ENCODE assay signal across 8 cellular contexts in the genomic region with DNA sequence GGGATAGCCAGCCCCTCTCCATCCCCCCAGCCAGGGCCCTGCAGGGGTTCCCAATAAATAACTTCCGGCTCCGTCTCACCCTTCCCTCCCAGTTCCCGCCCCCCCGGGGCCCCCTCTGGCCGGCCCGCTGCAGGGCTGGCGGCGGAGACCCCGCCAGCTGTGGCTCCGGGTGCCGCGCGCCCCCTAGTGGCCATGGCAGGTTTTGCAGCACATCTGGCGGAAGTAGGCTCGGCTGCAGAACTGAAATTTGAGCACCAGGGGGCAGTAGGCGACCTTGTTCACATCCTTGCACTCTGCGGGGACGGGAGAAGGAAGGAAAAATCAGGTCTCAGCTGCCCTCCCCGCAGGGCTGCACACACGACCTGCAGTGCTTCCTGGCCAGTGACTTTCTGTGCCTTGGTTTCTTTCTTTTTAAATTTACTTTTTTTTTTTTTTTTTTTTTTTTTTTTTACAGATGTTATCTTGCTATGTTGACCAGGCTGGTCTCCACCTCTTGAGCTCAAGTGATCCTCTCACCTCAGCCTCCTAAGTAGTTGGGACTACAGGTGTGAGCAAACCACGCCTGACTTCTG. TPM values are rescaled to one million over a fixed set of nuclear protein-coding genes. Genes with fewer than 3 reads are reported as not detected.
A peak's percentile ranks its signal among the peaks of the same experiment; 100 is the strongest.
DNase-seq lines count a peak whose midpoint lies in the region; ATAC-seq, FAIRE-seq and TF ChIP-seq lines count a peak whose summit lies in the region.

No MANE protein-coding gene starts in this region.

- H4K20me1 ChIP-seq in mammary epithelial cell (ENCODE audit: insufficient read depth, low read length) = no peaks in the 10 kb centered on the region

- TF ChIP-seq CTCF in AG09319 (IDR thresholded peaks at IDR 0.05; ENCODE audit: low read depth, low read length) = peak; percentile 93
- peak; percentile 95 for TF ChIP-seq CTCF in activated B cell treated with CpG ODN at 0.5 μM for 24 hours (IDR thresholded peaks at IDR 0.05)
- peak; percentile 97 to 99 for TF ChIP-seq CTCF in mammary epithelial cell (conservative IDR thresholded peaks at IDR 0.05 in 1 of 2, IDR thresholded peaks at IDR 0.05 in 1 of 2; ENCODE audit: extremely low read depth in 1 of 2, insufficient read depth in 1 of 2, low read depth in 1 of 2, low read length in 2 of 2)
- peak; percentile 97 for TF ChIP-seq CTCF in kidney (IDR thresholded peaks at IDR 0.05; ENCODE audit: borderline replicate concordance, extremely low read depth, insufficient read depth)

- dilution Hi-C loops in mammary epithelial cell (cut with HindIII; ENCODE audit: low sequenced_read_pairs) = no loop called here

- ATAC-seq in GM18909 (IDR thresholded peaks at IDR 0.05; ENCODE audit: poor library complexity, unreplicated experiment) (peak; percentile 65), activated B cell treated with CpG ODN at 0.5 μM for 24 hours (ENCODE audit: low read depth) (peak; percentile 73), GM19455 (IDR thresholded peaks at IDR 0.05; ENCODE audit: unreplicated experiment) (no peak)

- H3K4me2 ChIP-seq in mammary epithelial cell (ENCODE audit: insufficient read depth, low read depth, low read length) = no peak overlapping the region

- FAIRE-seq in kidney (lab: Jason Lieb, UNC) = no peak

- H3K79me2 ChIP-seq in mammary epithelial cell (ENCODE audit: insufficient read depth, low read length) = no peaks in the 10 kb centered on the region

- no peak overlapping the region for H3K4me3 Mint-ChIP-seq in activated B cell treated with CpG ODN at 0.5 μM for 24 hours

- H3K9ac ChIP-seq in mammary epithelial cell (ENCODE audit: insufficient read depth, low read length) (no peak overlapping the region), kidney (ENCODE audit: low read length in 2 of 2) (no peak overlapping the region)

- no peak overlapping the region for H3K4me3 ChIP-seq in mammary epithelial cell (replicated peaks in 1 of 3; ENCODE audit: insufficient read depth in 1 of 3, low read depth in 2 of 3, low read length in 3 of 3)
- H3K4me3 ChIP-seq in kidney (ENCODE audit: low read length in 2 of 2) = no peak overlapping the region

- peak; percentile 38 for DNase-seq in AG09319 (ENCODE audit: extremely low read depth, low read depth)
- DNase-seq in NCI-H2107 (lab: John Stamatoyannopoulos, UW) = peak; percentile 53
- DNase-seq in activated B cell treated with CpG ODN at 0.5 μM for 24 hours = peak; percentile 81
- DNase-seq in mammary epithelial cell = peak; percentile 42
- DNase-seq in kidney = peak; percentile 90
- DNase-seq in stimulated activated CD4-positive, alpha-beta T cell treated with anti-CD3 and anti-CD28 coated beads, Interleukin-2, amount 100 ng/mL, for 48 hours = peak; percentile 89 to 92

- H3K27ac Mint-ChIP-seq in activated B cell treated with CpG ODN at 0.5 μM for 24 hours = no peak overlapping the region

- no peak overlapping the region for H3K27ac ChIP-seq in mammary epithelial cell (ENCODE audit: insufficient read depth, low read depth, low read length)
- no peak overlapping the region for H3K27ac ChIP-seq in kidney (ENCODE audit: low read depth in 2 of 2, low read length in 2 of 2)

- POLR2A ChIA-PET in activated B cell treated with CpG ODN at 0.5 μM for 24 hours (lab: Charles Lee) = interaction anchor here (0.6 to 3.1 kb wide), 6 partner anchors 38 to 379 kb away, joined by 3 to 13 read pairs (median 4); a partner anchor contains a TSS

- H3K4me1 ChIP-seq in mammary epithelial cell (ENCODE audit: insufficient read depth, low read length) = no peaks in the 10 kb centered on the region
- H3K4me1 ChIP-seq in kidney (ENCODE audit: control insufficient read depth in 1 of 2, insufficient read depth in 1 of 2, low read depth in 1 of 2, low read length in 2 of 2) = no peaks in the 10 kb centered on the region

- H3K36me3 Mint-ChIP-seq in activated B cell treated with CpG ODN at 0.5 μM for 24 hours (ENCODE audit: low read depth) = no peaks in the 10 kb centered on the region

- H2AFZ ChIP-seq in mammary epithelial cell (ENCODE audit: low read depth, low read length) = no peak overlapping the region

- no peaks in the 10 kb centered on the region for H3K36me3 ChIP-seq in mammary epithelial cell (ENCODE audit: insufficient read depth, low read length)
- no peaks in the 10 kb centered on the region for H3K36me3 ChIP-seq in kidney (ENCODE audit: control insufficient read depth in 1 of 2, insufficient read depth in 2 of 2, low read length in 2 of 2)

- in situ Hi-C loops in mammary epithelial cell (cut with MboI; ENCODE audit: low sequenced_read_pairs in 2 of 2) = no loop called here

- peaks cover 2% of the 10 kb centered on the region for H3K27me3 Mint-ChIP-seq in activated B cell treated with CpG ODN at 0.5 μM for 24 hours

- H3K9me3 ChIP-seq in mammary epithelial cell (replicated peaks; ENCODE audit: insufficient read depth, low read length) (no peaks in the 10 kb centered on the region), kidney (ENCODE audit: control insufficient read depth in 1 of 2, low read length in 2 of 2) (no peaks in the 10 kb centered on the region)

- CTCF ChIA-PET in activated B cell treated with CpG ODN at 0.5 μM for 24 hours (lab: Charles Lee) = interaction anchor here (0.9 to 7.7 kb wide), 13 partner anchors 10 to 226 kb away, joined by 3 to 44 read pairs (median 7); a partner anchor contains a TSS
- CTCF ChIA-PET in mammary epithelial cell (lab: Charles Lee; ENCODE audit: low non-redundant PET) = interaction anchor here (0.6 to 0.7 kb wide), 8 partner anchors 12 to 1140 kb away, joined by 3 to 18 read pairs (median 6); a partner anchor contains a TSS

- 9% methylated on average over 10 of the region's 21 CpGs for WGBS in mammary epithelial cell (ENCODE audit: low coverage, missing lambda C conversion rate)

- H3K4me1 Mint-ChIP-seq in activated B cell treated with CpG ODN at 0.5 μM for 24 hours = peaks cover 35% of the 10 kb centered on the region

- no peaks in the 10 kb centered on the region for H3K27me3 ChIP-seq in mammary epithelial cell (ENCODE audit: insufficient read depth, low read length)

- intact Hi-C loops in activated B cell treated with CpG ODN at 0.5 μM for 24 hours (cut with micrococcal nuclease) = loop anchor here (1.0 to 2.0 kb wide), 3 partner anchors 62 to 226 kb away; no protein-coding TSS in a partner anchor
- intact Hi-C loops in mammary epithelial cell (cut with micrococcal nuclease) = no loop called here
- intact Hi-C loops in kidney (cut with DNase I) = no loop called here

- no peaks in the 10 kb centered on the region for H3K9me3 Mint-ChIP-seq in activated B cell treated with CpG ODN at 0.5 μM for 24 hours

- no TSS peak for BruUV-seq in mammary epithelial cell (replicated peaks; lab: Mats Ljungman, UMichigan)

RNA-seq across cellular contexts. Expression of a gene that starts 3.6 kb away (rescaled TPM):
- total RNA-seq in activated B cell treated with CpG ODN at 0.5 μM for 24 hours (57.4 and 63.8 TPM in 2 replicates), mammary epithelial cell (under 1 TPM; 0.17 to 0.35 TPM), kidney (35.8 TPM)
- polyA plus RNA-seq in mammary epithelial cell (0.02 TPM), kidney (ENCODE audit: insufficient read depth, low read depth, low replicate concordance) (1.7 TPM)
- polyA minus RNA-seq in mammary epithelial cell = not detected

RNA-seq across cellular contexts. Expression of a gene that starts 29.7 kb away (rescaled TPM):
- total RNA-seq in activated B cell treated with CpG ODN at 0.5 μM for 24 hours (0.17 and 0.33 TPM in 2 replicates), mammary epithelial cell (under 1 TPM in 1 of 2 donors, not detected in 1; 0.67 TPM), kidney (48.8 TPM)
- polyA plus RNA-seq in mammary epithelial cell (not detected), kidney (ENCODE audit: insufficient read depth, low read depth, low replicate concordance) (8.9 TPM)
- polyA minus RNA-seq in mammary epithelial cell = not detected

RNA-seq across cellular contexts. Expression of a gene that starts 49.6 kb away (rescaled TPM):
- total RNA-seq in activated B cell treated with CpG ODN at 0.5 μM for 24 hours = not detected in 2 replicates
- not detected for total RNA-seq in mammary epithelial cell
- not detected for polyA plus RNA-seq in mammary epithelial cell
- not detected for polyA minus RNA-seq in mammary epithelial cell
- total RNA-seq in kidney = not detected
- polyA plus RNA-seq in kidney (ENCODE audit: insufficient read depth, low read depth, low replicate concordance) = not detected

Comparison
In these comparisons a context has a peak if more than half of its experiments do, and no peak if none do; other contexts are left out.
1. DNase-seq: peak in every context shown above with its lines; median percentile 90 in stimulated activated CD4-positive, alpha-beta T cell treated with anti-CD3 and anti-CD28 coated beads, Interleukin-2, amount 100 ng/mL, for 48 hours; 90 in kidney; 81 in activated B cell treated with CpG ODN at 0.5 μM for 24 hours; 53 in NCI-H2107; 42 in mammary epithelial cell; 38 in AG09319.
2. RNA of a gene that starts 3.6 kb away (total RNA-seq): 57.4 to 63.8 TPM in activated B cell treated with CpG ODN at 0.5 μM for 24 hours and 35.8 TPM in kidney (single experiment); 0.17 to 0.35 TPM in mammary epithelial cell; every median in the first group is over 10 times any median in the second.
3. RNA of a gene that starts 29.7 kb away (total RNA-seq): 48.8 TPM in kidney (single experiment); 0.67 TPM in mammary epithelial cell and 0.17 to 0.33 TPM in activated B cell treated with CpG ODN at 0.5 μM for 24 hours; every median in the first group is over 10 times any median in the second.
4. Peak in every context shown above with its lines, with median percentiles within 50 percentile points of each other: CTCF ChIP-seq.